ENCODE assay signal across 2 cellular contexts in the genomic region with DNA sequence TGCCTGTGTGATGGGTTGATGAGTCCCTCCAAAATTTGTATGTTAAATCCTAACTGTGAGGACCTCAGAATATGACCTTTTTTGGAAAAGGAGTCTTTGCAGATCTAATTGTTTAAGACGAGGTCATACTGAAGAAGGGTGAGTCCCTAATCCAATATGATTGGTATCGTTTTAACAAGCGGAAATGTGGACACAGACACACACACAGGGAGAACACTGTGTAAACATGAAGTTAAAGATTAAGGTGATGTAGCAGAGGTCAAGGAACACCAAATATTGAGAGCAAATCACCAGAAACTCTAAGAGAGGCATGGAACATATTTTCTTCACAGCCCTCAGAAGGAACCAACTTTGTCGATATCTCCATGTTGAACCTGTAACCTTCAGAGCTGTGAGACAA.
A peak's percentile ranks its signal among the peaks of the same experiment; 100 is the strongest.
TF ChIP-seq lines count a peak whose summit lies in the region.

No MANE protein-coding gene starts in this region.

TF ChIP-seq in A549, 52 proteins besides CTCF, POLR2A, EP300 and RAD21 (continued from another document):
- TF ChIP-seq ZNF302 (CRISPR knock-in tag; IDR thresholded peaks at IDR 0.05) (no peak), TP53 (CRISPR knock-in tag; IDR thresholded peaks at IDR 0.05) (no peak), ESRRA (IDR thresholded peaks at IDR 0.05; ENCODE audit: borderline replicate concordance, low read length) (no peak), GATA3 (IDR thresholded peaks at IDR 0.05; ENCODE audit: borderline replicate concordance) (peak; percentile 98), RFX5 (IDR thresholded peaks at IDR 0.05) (no peak)

TF ChIP-seq in H1, 55 proteins besides CTCF, POLR2A, EP300 and RAD21 (continued from another document):
- TF ChIP-seq, protein P1, sequence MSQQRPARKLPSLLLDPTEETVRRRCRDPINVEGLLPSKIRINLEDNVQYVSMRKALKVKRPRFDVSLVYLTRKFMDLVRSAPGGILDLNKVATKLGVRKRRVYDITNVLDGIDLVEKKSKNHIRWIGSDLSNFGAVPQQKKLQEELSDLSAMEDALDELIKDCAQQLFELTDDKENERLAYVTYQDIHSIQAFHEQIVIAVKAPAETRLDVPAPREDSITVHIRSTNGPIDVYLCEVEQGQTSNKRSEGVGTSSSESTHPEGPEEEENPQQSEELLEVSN (IDR thresholded peaks at IDR 0.05) = no peak
- TF ChIP-seq KDM5A (IDR thresholded peaks at IDR 0.05; ENCODE audit: low read length) (no peak), MAFK (IDR thresholded peaks at IDR 0.05; ENCODE audit: low read depth, low read length) (no peak)
